Comparison of ENCODE assay signal across 22 cellular contexts in the genomic region with DNA sequence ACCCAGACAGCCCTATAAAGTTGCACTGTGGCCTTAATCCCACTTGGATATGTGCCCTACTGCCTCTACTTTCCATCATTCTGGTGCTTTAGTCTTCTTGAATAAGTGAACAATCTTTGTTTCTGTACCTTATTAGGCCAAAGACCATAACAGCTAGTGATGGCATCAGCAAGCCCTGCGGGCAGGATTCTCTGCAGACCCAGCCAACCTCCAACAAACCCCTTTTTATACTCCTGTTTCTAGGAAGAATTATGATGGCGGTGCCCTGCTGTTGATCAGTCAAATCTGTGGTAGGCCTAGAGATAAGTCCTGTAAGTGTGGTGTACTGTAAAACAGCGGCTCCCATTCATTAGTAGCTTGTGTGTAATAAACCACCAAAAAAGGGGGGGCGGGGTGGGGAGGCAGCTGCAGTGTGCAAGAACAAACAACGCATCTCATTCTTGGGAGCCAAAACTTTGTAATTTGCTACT. TPM values are rescaled to one million over a fixed set of nuclear protein-coding genes. Genes with fewer than 3 reads are reported as not detected.
DNase-seq lines count a peak whose midpoint lies in the region; TF ChIP-seq lines count a peak whose summit lies in the region.
"Had no signal": no experiment of that assay in that cellular context is flagged by ENCODE, and none has a peak within 500 bp of the region (broad histone marks: within the 10 kb centered on the region; RNA-seq: fewer than 3 reads in every experiment).

No MANE protein-coding gene starts in this region.

- intact Hi-C loops in cardiac septum (cut with DNase I), result no loop called here

- H3K9me3 ChIP-seq in BE2C, result no peaks in the 10 kb centered on the region
- H3K9me3 ChIP-seq: body of pancreas had no signal

- H3K9me3 Mint-ChIP-seq in progenitor cell of endocrine pancreas (ENCODE audit: low read depth), result no peaks in the 10 kb centered on the region
- H3K9me3 Mint-ChIP-seq: stimulated activated naive CD8-positive, alpha-beta T cell treated with anti-CD3 and anti-CD28 coated beads, Interleukin-15, Interleukin-2, amounts not matched to agents 100 ng/mL and 50 ng/mL, for 24 hours had no signal

- peaks cover 4% of the 10 kb centered on the region for H3K27me3 Mint-ChIP-seq in progenitor cell of endocrine pancreas

- H3K4me1 Mint-ChIP-seq in progenitor cell of endocrine pancreas (ENCODE audit: low read depth), result peaks cover 13% of the 10 kb centered on the region
- H3K4me1 Mint-ChIP-seq: IgD-negative memory B cell; naive thymus-derived CD8-positive, alpha-beta T cell had no signal

- no peak overlapping the region for H3K27ac Mint-ChIP-seq in progenitor cell of endocrine pancreas
- H3K27ac Mint-ChIP-seq: IgD-negative memory B cell; naive thymus-derived CD8-positive, alpha-beta T cell; stimulated activated naive CD8-positive, alpha-beta T cell treated with anti-CD3 and anti-CD28 coated beads, Interleukin-15, Interleukin-2, amounts not matched to agents 100 ng/mL and 50 ng/mL, for 24 hours had no signal

- H3K36me3 ChIP-seq in BE2C, result no peaks in the 10 kb centered on the region

- H3K4me3 ChIP-seq in BE2C (ENCODE audit: low read depth, low read length), result no peak overlapping the region
- H3K4me3 ChIP-seq: body of pancreas had no signal

- no peaks in the 10 kb centered on the region; the same call in none of the 2 replicates for H3K4me1 ChIP-seq in BE2C
- H3K4me1 ChIP-seq: body of pancreas had no signal

- TF ChIP-seq CTCF in BE2C (IDR thresholded peaks at IDR 0.05; ENCODE audit: low read depth, low read length) (no peak), progenitor cell of endocrine pancreas (IDR thresholded peaks at IDR 0.05; ENCODE audit: unreplicated experiment) (no peak)

- H3K4me3 Mint-ChIP-seq in progenitor cell of endocrine pancreas (ENCODE audit: low read depth), result no peak overlapping the region
- H3K4me3 Mint-ChIP-seq: IgD-negative memory B cell; naive thymus-derived CD8-positive, alpha-beta T cell; stimulated activated naive CD8-positive, alpha-beta T cell treated with anti-CD3 and anti-CD28 coated beads, Interleukin-15, Interleukin-2, amounts not matched to agents 100 ng/mL and 50 ng/mL, for 24 hours had no signal

- no peaks in the 10 kb centered on the region for H3K36me3 Mint-ChIP-seq in progenitor cell of endocrine pancreas (ENCODE audit: insufficient read depth)
- H3K36me3 Mint-ChIP-seq: naive thymus-derived CD8-positive, alpha-beta T cell had no signal

- DNase-seq in BE2C (peak; percentile 80), NCI-H146 treated with DMSO at 0.1 percent for 48 hours (lab: John Stamatoyannopoulos, UW; ENCODE audit: unreplicated experiment) (peak; percentile 97), amygdala (lab: John Stamatoyannopoulos, UW) (peak in 46 of 56 donors; percentile 6 to 84 (median 56)), medulla oblongata (ENCODE audit: extremely low spot score) (peak; percentile 84), progenitor cell of endocrine pancreas (ENCODE audit: low spot score, unreplicated experiment) (no peak), T-helper 2 cell (no peak), cardiac septum (ENCODE audit: low spot score) (no peak)
- no peak for DNase-seq in activated CD4-positive, alpha-beta T cell treated with anti-CD3 and anti-CD28 coated beads for 48 hours
- DNase-seq: activated CD4-positive, CD25-positive, alpha-beta regulatory T cell; activated gamma-delta T cell treated with Interleukin-2 at 50 U/mL for 16 hours; body of pancreas; COR-L47; GDM1; naive thymus-derived CD8-positive, alpha-beta T cell; NCI-H1092 treated with DMSO at 0.1 percent for 48 hours; NCI-H524 treated with DMSO at 0.1 percent for 48 hours; stimulated activated CD4-positive, alpha-beta T cell treated with anti-CD3 and anti-CD28 coated beads, Interleukin-12 subunit alpha, Interleukin-12 subunit beta, amount 100 ng/mL, for 4 hours had no signal

- no peaks in the 10 kb centered on the region for H3K27me3 ChIP-seq in BE2C
- H3K27me3 ChIP-seq: body of pancreas had no signal

RNA-seq across cellular contexts. Expression of a gene that starts 40.5 kb away (rescaled TPM):
- 0.34 TPM for polyA plus RNA-seq in BE2C (2012; ENCODE audit: insufficient read depth, insufficient read length, low read depth)
- total RNA-seq in progenitor cell of endocrine pancreas (55.0 and 72.0 TPM in 2 replicates), cardiac septum (not detected)
- total RNA-seq: dermis microvascular lymphatic vessel endothelial cell; naive thymus-derived CD8-positive, alpha-beta T cell; pulmonary artery endothelial cell; T-helper 2 cell treated with Interferon-gamma antibody and Interleukin-4, amounts not matched to agents 100 ng/mL and 5 ng/mL, for 36 hours had no signal
- polyA plus RNA-seq: IgD-negative memory B cell; naive thymus-derived CD8-positive, alpha-beta T cell had no signal

Comparison
In these comparisons a context has a peak if more than half of its experiments do, and no peak if none do; other contexts are left out.
1. DNase-seq: peak in BE2C (single experiment), NCI-H146 treated with DMSO at 0.1 percent for 48 hours (single experiment), amygdala (46 of 56) and medulla oblongata (single experiment); none in activated CD4-positive, alpha-beta T cell treated with anti-CD3 and anti-CD28 coated beads for 48 hours (single experiment), progenitor cell of endocrine pancreas (single experiment), T-helper 2 cell (0 of 5) and cardiac septum (single experiment).
2. RNA of a gene that starts 40.5 kb away (total RNA-seq): 55.0 to 72.0 TPM in progenitor cell of endocrine pancreas; not detected in cardiac septum (single experiment); every median in the first group is over 10 times any median in the second.